ENCODE assay signal across 11 cellular contexts in genomic region chr20:6140947-6141346, GRCh38. TPM values are rescaled to one million over a fixed set of nuclear protein-coding genes. Genes with fewer than 3 reads are reported as not detected.
DNase-seq lines count a peak whose midpoint lies in the region; ATAC-seq and TF ChIP-seq lines count a peak whose summit lies in the region.
"Had no signal": no experiment of that assay in that cellular context is flagged by ENCODE, and none has a peak within 500 bp of the region (broad histone marks: within the 10 kb centered on the region; RNA-seq: fewer than 3 reads in every experiment).

No MANE protein-coding gene starts in this region.

- no peaks in the 10 kb centered on the region for H3K9me2 ChIP-seq in OCI-LY7 (ENCODE audit: insufficient read depth, low read length)

- intact Hi-C loops in OCI-LY7 (cut with micrococcal nuclease; ENCODE audit: unreplicated experiment) (no loop called here), head of caudate nucleus (cut with DNase I) (no loop called here)

- POLR2A ChIA-PET in BJ (lab: Charles Lee) (no interaction called here), OCI-LY7 (lab: Charles Lee) (interaction anchor here (0.6 to 0.7 kb wide), 3 partner anchors 10 to 880 kb away, joined by 3 to 4 read pairs (median 3); no protein-coding TSS in a partner anchor)

- H4K20me1 ChIP-seq in OCI-LY7 (ENCODE audit: insufficient read depth, low read length) = no peaks in the 10 kb centered on the region

- no peaks in the 10 kb centered on the region for H3K36me3 ChIP-seq in BJ (ENCODE audit: control insufficient read depth, insufficient read depth, low read length)
- H3K36me3 ChIP-seq in OCI-LY7 (ENCODE audit: insufficient read depth, low read length) = no peaks in the 10 kb centered on the region
- H3K36me3 ChIP-seq: prostate gland had no signal

- H3K4me2 ChIP-seq in OCI-LY7 (ENCODE audit: low read length) = no peak overlapping the region

- H3K4me1 ChIP-seq in OCI-LY7 (ENCODE audit: insufficient read depth, low read length, poor library complexity, severe bottlenecking) (no peaks in the 10 kb centered on the region), foreskin keratinocyte (no peaks in the 10 kb centered on the region)
- H3K4me1 ChIP-seq: prostate gland had no signal

- H3K79me2 ChIP-seq in OCI-LY7 (ENCODE audit: insufficient read depth, low read depth, low read length) = no peaks in the 10 kb centered on the region

- TF ChIP-seq CTCF in BJ (IDR thresholded peaks at IDR 0.05; ENCODE audit: insufficient read depth, low read depth, low read length) (peak; percentile 27), OCI-LY7 (conservative IDR thresholded peaks at IDR 0.05; ENCODE audit: low read length) (peak; percentile 63), foreskin keratinocyte (conservative IDR thresholded peaks at IDR 0.05) (peak; percentile 38)

- H3K27ac ChIP-seq in OCI-LY7 (ENCODE audit: low read depth, low read length, poor library complexity, severe bottlenecking) (no peak overlapping the region), foreskin keratinocyte (no peak overlapping the region)
- H3K27ac ChIP-seq: prostate gland had no signal

- peak overlapping the region; percentile 55 for H2AFZ ChIP-seq in OCI-LY7 (ENCODE audit: low read length)

- ATAC-seq in GM18909 (IDR thresholded peaks at IDR 0.05; ENCODE audit: poor library complexity, unreplicated experiment) = peak; percentile 43
- peak; percentile 45 for ATAC-seq in foreskin keratinocyte
- ATAC-seq in HG03342 (IDR thresholded peaks at IDR 0.05; ENCODE audit: unreplicated experiment) = no peak
- ATAC-seq: stimulated activated memory B cell treated with anti-CD40 and anti-IgM and Interleukin-4, amounts not matched to agents 10 μg/mL and 1 μg/mL and 100 μg/mL, for 72 hours had no signal

- no peaks in the 10 kb centered on the region for H3K9me3 ChIP-seq in OCI-LY7 (ENCODE audit: low read length)
- H3K9me3 ChIP-seq: prostate gland had no signal

- BruUV-seq in OCI-LY7 (replicated peaks; lab: Mats Ljungman, UMichigan) = no TSS peak

- DNase-seq in BJ (ENCODE audit: low read depth) = no peak
- peak; percentile 5 for DNase-seq in OCI-LY7 (ENCODE audit: low spot score)
- no peak for DNase-seq in foreskin keratinocyte
- DNase-seq in activated effector memory CD4-positive, alpha-beta T cell treated with anti-CD3 and anti-CD28 coated beads, Interleukin-2, amount 50 U/mL, for 16 hours = no peak
- DNase-seq in head of caudate nucleus = no peak
- no peak for DNase-seq in NCI-H1048 (lab: John Stamatoyannopoulos, UW)
- DNase-seq: NCI-H2081 had no signal

- H3K4me3 ChIP-seq in BJ (ENCODE audit: low read depth, low read length) (no peak overlapping the region), OCI-LY7 (ENCODE audit: low read depth, low read length, poor library complexity, severe bottlenecking) (no peak overlapping the region)
- H3K4me3 ChIP-seq: prostate gland had no signal

- H3K27me3 ChIP-seq in BJ (ENCODE audit: control insufficient read depth, insufficient read depth, low read length) (no peaks in the 10 kb centered on the region), foreskin keratinocyte (no peaks in the 10 kb centered on the region)

- CTCF ChIA-PET in BJ (lab: Yijun Ruan, JAX) = interaction anchor here (0.6 to 2.2 kb wide), 5 partner anchors 8 to 1773 kb away, joined by 3 to 7 read pairs (median 3); no protein-coding TSS in a partner anchor
- CTCF ChIA-PET in OCI-LY7 (lab: Charles Lee; ENCODE audit: unreplicated experiment) = interaction anchor here (0.6 to 1.9 kb wide), 2 partner anchors 10 to 31 kb away, joined by 3 to 7 read pairs; no protein-coding TSS in a partner anchor

RNA-seq across cellular contexts. Expression of gene FERMT1, which starts 18.1 kb away (rescaled TPM):
- 0.53 and 1.1 TPM in 2 replicates for polyA plus RNA-seq in BJ (2011; rRNA removed)
- 0.19 and 0.21 TPM in 2 replicates for polyA minus RNA-seq in BJ (2011; rRNA and poly(A)+ RNA removed)
- total RNA-seq in OCI-LY7 (2014; rRNA removed; shearing (Covaris generic)) = not detected in 2 replicates
- not detected in 2 replicates for total RNA-seq in OCI-LY7 (2022)
- total RNA-seq in foreskin keratinocyte = 138 and 276 TPM in 2 replicates
- 58.5 and 95.3 TPM in 2 replicates for polyA plus RNA-seq in foreskin keratinocyte

Comparison
In these comparisons a context has a peak if more than half of its experiments do, and no peak if none do; other contexts are left out.
1. RNA of gene FERMT1, which starts 18.1 kb away (total RNA-seq): 138 to 276 TPM in foreskin keratinocyte; not detected in OCI-LY7; every median in the first group is over 100 times any median in the second.
2. Peak in every context shown above with its lines, with median percentiles within 50 percentile points of each other: CTCF ChIP-seq.